In genomic region chr16:70482624-70483023, GRCh38 we compare ENCODE assay signal across 18 cellular contexts. TPM values are rescaled to one million over a fixed set of nuclear protein-coding genes. Genes with fewer than 3 reads are reported as not detected.
DNase-seq lines count a peak whose midpoint lies in the region; ATAC-seq, FAIRE-seq and TF ChIP-seq lines count a peak whose summit lies in the region.
"Had no signal": no experiment of that assay in that cellular context is flagged by ENCODE, and none has a peak within 500 bp of the region (broad histone marks: within the 10 kb centered on the region; RNA-seq: fewer than 3 reads in every experiment).

No MANE protein-coding gene starts in this region.

- ATAC-seq in HCT116 (peak; percentile 46), SK-N-SH treated with all-trans-retinoic acid at 6 μM for 48 hours (peak; percentile 36), GM23338 (no peak)
- ATAC-seq: left cardiac atrium, sciatic nerve had no signal

- TF ChIP-seq RAD21 in HCT116 (IDR thresholded peaks at IDR 0.05; ENCODE audit: low read depth): no peak

- no peaks in the 10 kb centered on the region for H3F3A ChIP-seq in GM23338 (replicated peaks; ENCODE audit: low read depth)

- no peaks in the 10 kb centered on the region for H3K9me3 Mint-ChIP-seq in type B pancreatic cell
- no peaks in the 10 kb centered on the region for H3K9me3 Mint-ChIP-seq in GM23338

- BruUV-seq in HCT116 (replicated peaks; lab: Mats Ljungman, UMichigan): no TSS peak

- H2AFZ ChIP-seq in HCT116 (ENCODE audit: low read depth, low read length, poor library complexity, severe bottlenecking) (no peak overlapping the region), GM23338 (no peak overlapping the region)

- H3K4me3 Mint-ChIP-seq in type B pancreatic cell (no peak overlapping the region), GM23338 (no peak overlapping the region)

- no peaks in the 10 kb centered on the region for H3K27me3 Mint-ChIP-seq in type B pancreatic cell
- peaks cover 10% of the 10 kb centered on the region for H3K27me3 Mint-ChIP-seq in GM23338 (ENCODE audit: insufficient read depth, low read depth, poor library complexity)

- RAD21 ChIA-PET in HCT116 (lab: Charles Lee; ENCODE audit: low non-redundant PET in 1 of 2, low total read pairs in 2 of 2, uncharacterized antibody in 2 of 2, unreplicated experiment in 2 of 2): no interaction called here

- intact Hi-C loops in HCT116 (cut with micrococcal nuclease) (no loop called here), kidney (cut with DNase I) (no loop called here)

- H3K27ac ChIP-seq in AG04450 (ENCODE audit: low read depth, low read length) (peak overlapping the region; percentile 47), HCT116 (ENCODE audit: low read depth, low read length) (no peak overlapping the region), kidney (ENCODE audit: low read depth in 2 of 2, low read length in 2 of 2) (no peak overlapping the region), GM23338 (ENCODE audit: low read depth) (no peak overlapping the region)

- H3K27me3 ChIP-seq in AG04450 (ENCODE audit: control insufficient read depth, insufficient read depth, low read length) (no peaks in the 10 kb centered on the region), HCT116 (ENCODE audit: insufficient read depth, low read length) (no peaks in the 10 kb centered on the region), GM23338 (ENCODE audit: insufficient read depth) (no peaks in the 10 kb centered on the region)

- H3K4me3 ChIP-seq in AG04450 (ENCODE audit: low read depth, low read length): no peak overlapping the region
- no peak overlapping the region for H3K4me3 ChIP-seq in HCT116 (replicated peaks in 1 of 2; ENCODE audit: low read depth in 1 of 2, low read length in 2 of 2)
- H3K4me3 ChIP-seq in kidney (ENCODE audit: low read length in 2 of 2): no peak overlapping the region
- H3K4me3 ChIP-seq in GM23338: no peak overlapping the region

- TF ChIP-seq CTCF in AG04450 (IDR thresholded peaks at IDR 0.05; ENCODE audit: low read depth, low read length) (no peak), HCT116 (IDR thresholded peaks at IDR 0.05 in 2 of 3, conservative IDR thresholded peaks at IDR 0.05 in 1 of 3; ENCODE audit: borderline replicate concordance in 1 of 3, insufficient read depth in 1 of 3, low read depth in 2 of 3, low read length in 2 of 3) (no peak), kidney (IDR thresholded peaks at IDR 0.05; ENCODE audit: borderline replicate concordance, extremely low read depth, insufficient read depth) (no peak), type B pancreatic cell (conservative IDR thresholded peaks at IDR 0.05) (no peak), GM23338 (conservative IDR thresholded peaks at IDR 0.05; ENCODE audit: low read depth in 2 of 2) (no peak)

- DNase-seq in AG04450 (ENCODE audit: low read depth, low spot score): no peak
- no peak for DNase-seq in HCT116 (ENCODE audit: low read depth, low spot score)
- peak; percentile 45 for DNase-seq in kidney
- no peak for DNase-seq in KG1 (lab: John Stamatoyannopoulos, UW)
- no peak for DNase-seq in type B pancreatic cell (ENCODE audit: extremely low spot score, unreplicated experiment)
- DNase-seq in GM23338 (ENCODE audit: low spot score): no peak
- DNase-seq in GDM1 (lab: John Stamatoyannopoulos, UW): no peak
- DNase-seq: activated effector memory CD4-positive, alpha-beta T cell treated with Interleukin-2 at 50 U/mL for 16 hours; AML-193; amygdala; Caco-2; KBM-7; left cardiac atrium; NCI-H748 treated with DMSO at 0.1 percent for 48 hours; occipital lobe; stimulated activated CD4-positive, alpha-beta T cell treated with anti-CD3 and anti-CD28 coated beads, Interleukin-2, amount 100 ng/mL, for 48 hours had no signal

- no peak for FAIRE-seq in kidney (lab: Jason Lieb, UNC)

- peaks cover 3 to 7% of the 10 kb centered on the region in 2 experiments; a peak in 3 of 4 replicates for H3K4me1 ChIP-seq in HCT116 (ENCODE audit: control insufficient read depth in 1 of 2, insufficient read depth in 2 of 2, low read length in 2 of 2)
- no peaks in the 10 kb centered on the region for H3K4me1 ChIP-seq in kidney (ENCODE audit: control insufficient read depth in 1 of 2, insufficient read depth in 1 of 2, low read depth in 1 of 2, low read length in 2 of 2)
- no peaks in the 10 kb centered on the region for H3K4me1 ChIP-seq in GM23338 (ENCODE audit: insufficient read depth)
- H3K4me1 ChIP-seq: Caco-2 had no signal

- POLR2A ChIA-PET in AG04450 (lab: Yijun Ruan, JAX): interaction anchor here (0.6 to 0.8 kb wide), 3 partner anchors 28 to 183 kb away, joined by 3 to 4 read pairs (median 3); partner anchors contain the start of gene FCSK
- POLR2A ChIA-PET in HCT116 (lab: Charles Lee): no interaction called here

- no peaks in the 10 kb centered on the region for H3K4me1 Mint-ChIP-seq in type B pancreatic cell (ENCODE audit: unreplicated experiment)
- H3K4me1 Mint-ChIP-seq in GM23338: peaks cover 9% of the 10 kb centered on the region; the same call in 2 of the 3 replicates

- no peaks in the 10 kb centered on the region for H4K20me1 ChIP-seq in HCT116 (ENCODE audit: insufficient read depth)
- H4K20me1 ChIP-seq in GM23338 (replicated peaks; ENCODE audit: insufficient read depth): no peaks in the 10 kb centered on the region; the same call in 1 of the 2 replicates

- H3K9ac ChIP-seq in HCT116 (ENCODE audit: low read length) (no peak overlapping the region), kidney (ENCODE audit: low read length in 2 of 2) (no peak overlapping the region)

- H3K9me2 ChIP-seq in HCT116 (ENCODE audit: insufficient read depth) (no peaks in the 10 kb centered on the region), GM23338 (ENCODE audit: insufficient read depth) (no peaks in the 10 kb centered on the region)

- peaks cover 0 to 3% of the 10 kb centered on the region in 2 experiments; a peak in 1 of 4 replicates for H3K36me3 ChIP-seq in HCT116 (ENCODE audit: control insufficient read depth in 1 of 2, insufficient read depth in 2 of 2, low read length in 2 of 2)
- H3K36me3 ChIP-seq in kidney (ENCODE audit: control insufficient read depth in 1 of 2, insufficient read depth in 2 of 2, low read length in 2 of 2): peaks cover 14 to 35% of the 10 kb centered on the region in 2 donors
- H3K36me3 ChIP-seq in GM23338 (ENCODE audit: insufficient read depth): no peaks in the 10 kb centered on the region

- no peak for TF ChIP-seq POLR2A in HCT116 (IDR thresholded peaks at IDR 0.05; ENCODE audit: borderline replicate concordance, extremely low read depth, insufficient read depth, insufficient read length)

- H3K27ac Mint-ChIP-seq in type B pancreatic cell: no peak overlapping the region
- H3K27ac Mint-ChIP-seq in GM23338: no peak overlapping the region

- H3K9me3 ChIP-seq in AG04450 (ENCODE audit: control insufficient read depth, insufficient read depth, low read length) (no peaks in the 10 kb centered on the region), HCT116 (ENCODE audit: control insufficient read depth in 1 of 2, insufficient read depth in 1 of 2, low read depth in 1 of 2, low read length in 2 of 2) (no peaks in the 10 kb centered on the region), kidney (ENCODE audit: control insufficient read depth in 1 of 2, low read length in 2 of 2) (no peaks in the 10 kb centered on the region)
- H3K9me3 ChIP-seq: Caco-2 had no signal

- CTCF ChIA-PET in AG04450 (lab: Charles Lee) (no interaction called here), HCT116 (lab: Charles Lee) (interaction anchor here (1.2 kb wide), 1 partner anchor 12 kb away, joined by 4 read pairs; no protein-coding TSS in a partner anchor)

- H3K4me2 ChIP-seq in HCT116 (ENCODE audit: low read length) (no peak overlapping the region), GM23338 (no peak overlapping the region)

- H3K79me2 ChIP-seq in HCT116 (ENCODE audit: insufficient read depth, low read length) (no peaks in the 10 kb centered on the region), GM23338 (replicated peaks; ENCODE audit: insufficient read depth) (no peaks in the 10 kb centered on the region)

- peaks cover 9% of the 10 kb centered on the region for H3K36me3 Mint-ChIP-seq in type B pancreatic cell
- peaks cover 17% of the 10 kb centered on the region for H3K36me3 Mint-ChIP-seq in GM23338 (ENCODE audit: low read depth)

TF ChIP-seq in GM23338, 12 proteins besides CTCF, POLR2A, EP300 and RAD21 (continues in another document):
- TF ChIP-seq CREB1 (CRISPR knock-in tag; IDR thresholded peaks at IDR 0.05; ENCODE audit: low read depth): no peak

RNA-seq across cellular contexts. Expression of gene FCSK, which starts 28.2 kb away (rescaled TPM):
- polyA plus RNA-seq in AG04450 (2011; rRNA removed) (4.0 and 5.9 TPM in 2 replicates), kidney (ENCODE audit: insufficient read depth, low read depth, low replicate concordance) (18.7 TPM), GM23338 (2016; fragmentation: Nextera tagmentation; extraction: Ambion mirVana) (1.5 and 2.3 TPM in 2 replicates)
- 6.3 and 11.3 TPM in 2 replicates for polyA minus RNA-seq in AG04450 (2011; rRNA and poly(A)+ RNA removed)
- total RNA-seq in HCT116 (2021; ENCODE audit: unreplicated experiment) (17.1 TPM), kidney (32.5 TPM), type B pancreatic cell (ENCODE audit: low replicate concordance) (19.5 and 23.9 TPM in 2 replicates)
- 11.9 and 12.5 TPM in 2 replicates for polyA plus RNA-seq in HCT116 (2012)
- 4.0 and 8.0 TPM in 2 replicates for total RNA-seq in GM23338 (2014; rRNA removed; shearing (Covaris generic))

RNA-seq across cellular contexts. Expression of gene COG4, which starts 40.7 kb away (rescaled TPM):
- polyA plus RNA-seq in AG04450 (2011; rRNA removed) (50.6 and 51.8 TPM in 2 replicates), kidney (ENCODE audit: insufficient read depth, low read depth, low replicate concordance) (42.9 TPM), GM23338 (2016; fragmentation: Nextera tagmentation; extraction: Ambion mirVana) (23.9 and 28.8 TPM in 2 replicates)
- polyA minus RNA-seq in AG04450 (2011; rRNA and poly(A)+ RNA removed): 54.6 and 72.7 TPM in 2 replicates
- total RNA-seq in HCT116 (2021; ENCODE audit: unreplicated experiment) (54.2 TPM), kidney (69.7 TPM), type B pancreatic cell (ENCODE audit: low replicate concordance) (79.0 and 96.8 TPM in 2 replicates)
- 39.1 and 40.5 TPM in 2 replicates for polyA plus RNA-seq in HCT116 (2012)
- 38.1 and 46.9 TPM in 2 replicates for total RNA-seq in GM23338 (2014; rRNA removed; shearing (Covaris generic))

RNA-seq across cellular contexts. Expression of gene SF3B3, which starts 41.0 kb away (rescaled TPM):
- 139 and 169 TPM in 2 replicates for polyA plus RNA-seq in AG04450 (2011; rRNA removed)
- polyA minus RNA-seq in AG04450 (2011; rRNA and poly(A)+ RNA removed): 200 and 213 TPM in 2 replicates
- total RNA-seq in HCT116 (2021; ENCODE audit: unreplicated experiment): 403 TPM
- polyA plus RNA-seq in HCT116 (2012): 155 and 170 TPM in 2 replicates
- 246 TPM for total RNA-seq in kidney
- 92.9 TPM for polyA plus RNA-seq in kidney (ENCODE audit: insufficient read depth, low read depth, low replicate concordance)
- total RNA-seq in type B pancreatic cell (ENCODE audit: low replicate concordance): 283 and 429 TPM in 2 replicates
- 289 and 316 TPM in 2 replicates for total RNA-seq in GM23338 (2014; rRNA removed; shearing (Covaris generic))
- 202 and 203 TPM in 2 replicates for polyA plus RNA-seq in GM23338 (2016; fragmentation: Nextera tagmentation; extraction: Ambion mirVana)

RNA-seq across cellular contexts. Expression of gene ST3GAL2, which starts 43.7 kb away (rescaled TPM):
- 12.4 and 18.2 TPM in 2 replicates for polyA plus RNA-seq in AG04450 (2011; rRNA removed)
- 30.8 and 35.7 TPM in 2 replicates for polyA minus RNA-seq in AG04450 (2011; rRNA and poly(A)+ RNA removed)
- total RNA-seq in HCT116 (2021; ENCODE audit: unreplicated experiment): 9.5 TPM
- polyA plus RNA-seq in HCT116 (2012): 4.0 and 6.3 TPM in 2 replicates
- total RNA-seq in kidney: 28.6 TPM
- polyA plus RNA-seq in kidney (ENCODE audit: insufficient read depth, low read depth, low replicate concordance): 10.6 TPM
- 8.5 and 37.2 TPM in 2 replicates for total RNA-seq in type B pancreatic cell (ENCODE audit: low replicate concordance)
- 36.8 and 39.8 TPM in 2 replicates for total RNA-seq in GM23338 (2014; rRNA removed; shearing (Covaris generic))
- polyA plus RNA-seq in GM23338 (2016; fragmentation: Nextera tagmentation; extraction: Ambion mirVana): 12.1 and 12.3 TPM in 2 replicates
